26 cellular contexts compared by ENCODE assay signal in the genomic region with DNA sequence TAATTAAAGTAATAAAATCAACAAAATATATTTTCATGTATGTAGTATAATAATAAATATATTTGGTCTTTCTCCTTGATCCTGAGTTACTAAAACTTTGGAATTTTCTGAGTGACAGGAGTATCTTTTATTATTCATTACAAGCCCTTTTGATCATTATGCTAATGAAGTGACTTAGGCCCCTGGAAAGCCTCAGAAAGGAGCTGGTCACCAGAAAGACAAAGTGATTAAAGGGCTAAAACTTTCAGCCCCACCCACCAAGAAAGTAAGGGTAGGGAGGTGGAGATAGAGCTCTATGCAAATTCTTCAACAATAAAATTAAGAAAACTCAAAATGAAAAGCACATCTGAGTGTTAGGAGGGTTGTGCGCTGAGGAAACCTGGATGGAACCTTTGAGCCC. TPM values are rescaled to one million over a fixed set of nuclear protein-coding genes. Genes with fewer than 3 reads are reported as not detected.
DNase-seq lines count a peak whose midpoint lies in the region; ATAC-seq lines count a peak whose summit lies in the region.
"Had no signal": no experiment of that assay in that cellular context is flagged by ENCODE, and none has a peak within 500 bp of the region (broad histone marks: within the 10 kb centered on the region; RNA-seq: fewer than 3 reads in every experiment).

No MANE protein-coding gene starts in this region.

- H3K4me3 Mint-ChIP-seq in activated naive CD4-positive, alpha-beta T cell treated with anti-CD3 and anti-CD28 coated beads for 36 hours, result no peak overlapping the region
- no peak overlapping the region for H3K4me3 Mint-ChIP-seq in T-helper 17 cell
- no peak overlapping the region for H3K4me3 Mint-ChIP-seq in stimulated activated memory B cell treated with anti-CD40 and anti-IgM and Interleukin-4, amounts not matched to agents 10 μg/mL and 1 μg/mL and 100 μg/mL, for 72 hours
- H3K4me3 Mint-ChIP-seq: CD4-positive, alpha-beta T cell; H9 had no signal

- intact Hi-C loops in activated naive CD4-positive, alpha-beta T cell treated with anti-CD3 and anti-CD28 coated beads for 36 hours (cut with micrococcal nuclease), result no loop called here

- peak overlapping the region; percentile 41 for H3K27ac Mint-ChIP-seq in activated naive CD4-positive, alpha-beta T cell treated with anti-CD3 and anti-CD28 coated beads for 36 hours
- H3K27ac Mint-ChIP-seq in activated naive CD4-positive, alpha-beta T cell treated with anti-CD3 and anti-CD28 coated beads, Interleukin-2, amount 50 U/mL, for 72 hours, result no peak overlapping the region
- peak overlapping the region; percentile 70 for H3K27ac Mint-ChIP-seq in T-helper 17 cell
- H3K27ac Mint-ChIP-seq in stimulated activated memory B cell treated with anti-CD40 and anti-IgM and Interleukin-4, amounts not matched to agents 10 μg/mL and 1 μg/mL and 100 μg/mL, for 72 hours, result peak overlapping the region; percentile 66
- H3K27ac Mint-ChIP-seq: CD4-positive, alpha-beta T cell had no signal

- in situ Hi-C loops in HAP-1 (cut with MboI; ENCODE audit: low sequenced_read_pairs), result no loop called here

- no peaks in the 10 kb centered on the region for H3K27me3 ChIP-seq in HAP-1 (ENCODE audit: low read depth)
- H3K27me3 ChIP-seq: BLaER1 treated with 17β-estradiol and CSF1 and Interleukin-3, amounts not matched to agents 10 nM and 100 nM; SJSA1 had no signal

- H3K9me3 ChIP-seq in HAP-1 (no peaks in the 10 kb centered on the region), T-helper 17 cell (ENCODE audit: control insufficient read depth, low read length, poor library complexity, severe bottlenecking) (no peaks in the 10 kb centered on the region)
- H3K9me3 ChIP-seq: A549; BLaER1 treated with 17β-estradiol and CSF1 and Interleukin-3, amounts not matched to agents 10 nM and 100 nM; SJSA1 had no signal

- H3K4me1 ChIP-seq in HAP-1, result peaks cover 19% of the 10 kb centered on the region
- H3K4me1 ChIP-seq: A549; BLaER1 treated with 17β-estradiol and CSF1 and Interleukin-3, amounts not matched to agents 10 nM and 100 nM; SJSA1 had no signal

- H3K4me1 Mint-ChIP-seq in activated naive CD4-positive, alpha-beta T cell treated with anti-CD3 and anti-CD28 coated beads for 36 hours (ENCODE audit: low read depth), result peaks cover 21% of the 10 kb centered on the region
- peaks cover 17% of the 10 kb centered on the region for H3K4me1 Mint-ChIP-seq in T-helper 17 cell
- peaks cover 6% of the 10 kb centered on the region for H3K4me1 Mint-ChIP-seq in stimulated activated memory B cell treated with anti-CD40 and anti-IgM and Interleukin-4, amounts not matched to agents 10 μg/mL and 1 μg/mL and 100 μg/mL, for 72 hours

- no peak overlapping the region for H3K4me3 ChIP-seq in HAP-1
- H3K4me3 ChIP-seq: A549; BLaER1 treated with 17β-estradiol and CSF1 and Interleukin-3, amounts not matched to agents 10 nM and 100 nM; PC-9; SJSA1 had no signal

- no peaks in the 10 kb centered on the region for H3K27me3 Mint-ChIP-seq in activated naive CD4-positive, alpha-beta T cell treated with anti-CD3 and anti-CD28 coated beads for 36 hours (ENCODE audit: low read depth)
- H3K27me3 Mint-ChIP-seq in T-helper 17 cell, result no peaks in the 10 kb centered on the region
- H3K27me3 Mint-ChIP-seq in stimulated activated memory B cell treated with anti-CD40 and anti-IgM and Interleukin-4, amounts not matched to agents 10 μg/mL and 1 μg/mL and 100 μg/mL, for 72 hours, result no peaks in the 10 kb centered on the region
- H3K27me3 Mint-ChIP-seq: CD4-positive, alpha-beta T cell had no signal

- CTCF ChIA-PET in activated naive CD4-positive, alpha-beta T cell treated with anti-CD3 and anti-CD28 coated beads for 36 hours (lab: Charles Lee), result no interaction called here

- peaks cover 59% of the 10 kb centered on the region for H3K36me3 ChIP-seq in HAP-1 (replicated peaks)

- H3K36me3 Mint-ChIP-seq in activated naive CD4-positive, alpha-beta T cell treated with anti-CD3 and anti-CD28 coated beads for 36 hours (ENCODE audit: low read depth), result peaks cover 32% of the 10 kb centered on the region
- H3K36me3 Mint-ChIP-seq in activated naive CD4-positive, alpha-beta T cell treated with anti-CD3 and anti-CD28 coated beads, Interleukin-2, amount 50 U/mL, for 72 hours, result peaks cover 9 to 16% of the 10 kb centered on the region in 2 donors
- H3K36me3 Mint-ChIP-seq in T-helper 17 cell (ENCODE audit: low read depth), result peaks cover 2% of the 10 kb centered on the region
- H3K36me3 Mint-ChIP-seq in stimulated activated memory B cell treated with anti-CD40 and anti-IgM and Interleukin-4, amounts not matched to agents 10 μg/mL and 1 μg/mL and 100 μg/mL, for 72 hours, result peaks cover 50% of the 10 kb centered on the region

- ATAC-seq in activated naive CD4-positive, alpha-beta T cell treated with anti-CD3 and anti-CD28 coated beads, Interleukin-2, amount 50 U/mL, for 72 hours, result no peak
- ATAC-seq in T-helper 17 cell, result no peak
- no peak for ATAC-seq in stimulated activated memory B cell treated with anti-CD40 and anti-IgM and Interleukin-4, amounts not matched to agents 10 μg/mL and 1 μg/mL and 100 μg/mL, for 72 hours
- ATAC-seq in GM21825 (IDR thresholded peaks at IDR 0.05; ENCODE audit: unreplicated experiment), result no peak
- ATAC-seq: A549 had no signal

- H3K9me3 Mint-ChIP-seq in activated naive CD4-positive, alpha-beta T cell treated with anti-CD3 and anti-CD28 coated beads for 36 hours, result no peaks in the 10 kb centered on the region
- no peaks in the 10 kb centered on the region for H3K9me3 Mint-ChIP-seq in activated naive CD4-positive, alpha-beta T cell treated with anti-CD3 and anti-CD28 coated beads, Interleukin-2, amount 50 U/mL, for 72 hours
- no peaks in the 10 kb centered on the region for H3K9me3 Mint-ChIP-seq in stimulated activated memory B cell treated with anti-CD40 and anti-IgM and Interleukin-4, amounts not matched to agents 10 μg/mL and 1 μg/mL and 100 μg/mL, for 72 hours
- H3K9me3 Mint-ChIP-seq: CD4-positive, alpha-beta T cell; H9 had no signal

- DNase-seq in activated naive CD4-positive, alpha-beta T cell treated with anti-CD3 and anti-CD28 coated beads for 36 hours, result no peak
- no peak for DNase-seq in activated naive CD4-positive, alpha-beta T cell treated with anti-CD3 and anti-CD28 coated beads, Interleukin-2, amount 50 U/mL, for 72 hours (ENCODE audit: low spot score in 2 of 2)
- DNase-seq in HAP-1 (ENCODE audit: low spot score in 2 of 2), result peak; percentile 25 to 56
- no peak for DNase-seq in T-helper 17 cell
- no peak for DNase-seq in stimulated activated CD4-positive, alpha-beta T cell treated with anti-CD3 and anti-CD28 coated beads, Interleukin-15, amount 100 ng/mL, for 24 hours
- DNase-seq: AML-193; CD4-positive, alpha-beta T cell; H9; KBM-7; MV-4-11; NCI-H1105; NCI-H146; NCI-H1930; NCI-H2107; NCI-H446; NCI-H524 treated with DMSO at 0.1 percent for 48 hours; NCI-H82; NK-92 treated with Interleukin-12 subunit alpha and Interleukin-12 subunit beta, amount 100 ng/mL, for 24 hours; PC-9; Right ventricle myocardium superior; RPMI8226 had no signal

RNA-seq across cellular contexts. Expression of gene UBQLN1, which starts 27.5 kb away (rescaled TPM):
- 10 to 100 TPM; 84.8 to 87.1 TPM for total RNA-seq in activated naive CD4-positive, alpha-beta T cell treated with anti-CD3 and anti-CD28 coated beads for 36 hours
- total RNA-seq in activated naive CD4-positive, alpha-beta T cell treated with anti-CD3 and anti-CD28 coated beads, Interleukin-2, amount 50 U/mL, for 72 hours, result 100 to 1,000 TPM in 1 of 2 donors, 10 to 100 TPM in 1; 96.8 to 118 TPM
- total RNA-seq in T-helper 17 cell, result 100 to 1,000 TPM; 134 to 152 TPM

RNA-seq across cellular contexts. Expression of gene IDNK, which starts 57.3 kb away (rescaled TPM):
- 1 to 10 TPM; 2.7 to 3.2 TPM for total RNA-seq in activated naive CD4-positive, alpha-beta T cell treated with anti-CD3 and anti-CD28 coated beads for 36 hours
- total RNA-seq in activated naive CD4-positive, alpha-beta T cell treated with anti-CD3 and anti-CD28 coated beads, Interleukin-2, amount 50 U/mL, for 72 hours, result 1 to 10 TPM in 1 of 2 donors, under 1 TPM in 1; 0.89 to 4.7 TPM
- 10 to 100 TPM in 1 of 2 donors, 1 to 10 TPM in 1; 5.0 to 10.3 TPM for total RNA-seq in T-helper 17 cell

Comparison
In these comparisons a context has a peak if more than half of its experiments do, and no peak if none do; other contexts are left out.
1. H3K27ac Mint-ChIP-seq: peak in activated naive CD4-positive, alpha-beta T cell treated with anti-CD3 and anti-CD28 coated beads for 36 hours (single experiment), T-helper 17 cell (single experiment) and stimulated activated memory B cell treated with anti-CD40 and anti-IgM and Interleukin-4, amounts not matched to agents 10 μg/mL and 1 μg/mL and 100 μg/mL, for 72 hours (single experiment); none in activated naive CD4-positive, alpha-beta T cell treated with anti-CD3 and anti-CD28 coated beads, Interleukin-2, amount 50 U/mL, for 72 hours (0 of 2).
2. DNase-seq: peak in HAP-1 (2 of 2); none in activated naive CD4-positive, alpha-beta T cell treated with anti-CD3 and anti-CD28 coated beads for 36 hours (single experiment), activated naive CD4-positive, alpha-beta T cell treated with anti-CD3 and anti-CD28 coated beads, Interleukin-2, amount 50 U/mL, for 72 hours (0 of 2), T-helper 17 cell (0 of 3) and stimulated activated CD4-positive, alpha-beta T cell treated with anti-CD3 and anti-CD28 coated beads, Interleukin-15, amount 100 ng/mL, for 24 hours (single experiment).